In the genomic region with DNA sequence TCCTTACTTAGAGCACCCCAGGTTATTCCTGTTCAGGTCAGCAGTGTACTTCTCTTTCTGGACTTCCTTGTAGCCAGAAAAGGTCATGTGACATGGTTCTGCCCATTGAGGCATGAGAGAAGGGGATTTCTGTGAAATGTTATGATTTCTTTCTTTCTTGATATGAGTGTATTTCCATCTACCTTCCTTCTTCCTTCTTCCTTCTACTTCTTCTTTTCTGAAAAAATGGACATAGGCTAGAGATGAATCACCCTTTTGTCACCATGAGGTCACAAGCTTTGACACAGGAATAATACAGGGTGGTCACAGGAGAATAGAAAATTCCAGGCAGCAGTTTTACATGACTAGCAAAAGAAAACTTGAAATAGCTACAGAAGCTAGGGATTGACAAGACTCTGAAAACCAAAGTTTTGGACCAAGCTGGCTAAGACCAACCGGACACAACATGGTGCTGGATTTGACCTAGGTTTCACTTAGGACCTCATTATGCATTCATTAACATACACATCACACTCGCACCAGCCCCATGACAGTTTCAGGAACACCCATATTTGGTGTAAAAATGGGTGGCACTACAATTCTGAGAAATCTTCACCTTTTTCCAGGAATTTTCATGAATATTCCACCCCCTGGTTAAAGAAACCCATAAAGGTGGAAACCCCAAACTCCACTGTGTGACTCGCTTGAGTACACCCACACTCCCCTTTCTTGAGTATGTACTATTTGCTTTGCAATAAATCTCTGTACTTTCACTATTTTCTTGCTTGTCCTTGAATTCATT, we compare ENCODE assay signal across 12 cellular contexts. TPM values are rescaled to one million over a fixed set of nuclear protein-coding genes. Genes with fewer than 3 reads are reported as not detected.
DNase-seq lines count a peak whose midpoint lies in the region; ATAC-seq, FAIRE-seq and TF ChIP-seq lines count a peak whose summit lies in the region.
"Had no signal": no experiment of that assay in that cellular context is flagged by ENCODE, and none has a peak within 500 bp of the region (broad histone marks: within the 10 kb centered on the region; RNA-seq: fewer than 3 reads in every experiment).

No MANE protein-coding gene starts in this region.

- peaks cover 5% of the 10 kb centered on the region for H3K36me3 Mint-ChIP-seq in dendritic cell treated with granulocyte-macrophage colony-stimulating factor and Interleukin-4, amounts not matched to agents 40 ng/mL and 50 ng/mL, for 4 days (ENCODE audit: low read depth)

- peaks cover 18% of the 10 kb centered on the region for H3K9me3 Mint-ChIP-seq in dendritic cell treated with granulocyte-macrophage colony-stimulating factor and Interleukin-4, amounts not matched to agents 40 ng/mL and 50 ng/mL, for 4 days

- TF ChIP-seq POLR2A in GM12892 (IDR thresholded peaks at IDR 0.05; ENCODE audit: low read depth, low read length), result no peak

- no peak for DNase-seq in GM12892 (ENCODE audit: insufficient read length)
- peak; percentile 65 for DNase-seq in GM20000 (ENCODE audit: low spot score)
- DNase-seq in left cardiac atrium, result no peak
- DNase-seq in COLO668 (lab: John Stamatoyannopoulos, UW; ENCODE audit: unreplicated experiment), result no peak
- DNase-seq in activated CD8-positive, alpha-beta memory T cell treated with anti-CD3 and anti-CD28 coated beads, Interleukin-2, amount 50 U/mL, for 48 hours, result no peak
- no peak for DNase-seq in globus pallidus (ENCODE audit: low spot score)
- DNase-seq: immature natural killer cell; stimulated activated naive CD4-positive, alpha-beta T cell treated with Interleukin-2 at 50 U/mL for 16 hours had no signal

- H3K27ac Mint-ChIP-seq in dendritic cell treated with granulocyte-macrophage colony-stimulating factor and Interleukin-4, amounts not matched to agents 40 ng/mL and 50 ng/mL, for 4 days, result peak overlapping the region; percentile 71
- H3K27ac Mint-ChIP-seq: immature natural killer cell had no signal

- intact Hi-C loops in dendritic cell treated with granulocyte-macrophage colony-stimulating factor and Interleukin-4, amounts not matched to agents 40 ng/mL and 50 ng/mL, for 4 days (cut with micrococcal nuclease), result no loop called here
- intact Hi-C loops in left cardiac atrium (cut with DNase I), result no loop called here

- H3K27me3 Mint-ChIP-seq in dendritic cell treated with granulocyte-macrophage colony-stimulating factor and Interleukin-4, amounts not matched to agents 40 ng/mL and 50 ng/mL, for 4 days, result peaks cover 46% of the 10 kb centered on the region

- H3K4me1 Mint-ChIP-seq in dendritic cell treated with granulocyte-macrophage colony-stimulating factor and Interleukin-4, amounts not matched to agents 40 ng/mL and 50 ng/mL, for 4 days (ENCODE audit: low read depth), result peaks cover 28% of the 10 kb centered on the region
- H3K4me1 Mint-ChIP-seq: immature natural killer cell had no signal

- no peak overlapping the region for H3K4me3 Mint-ChIP-seq in dendritic cell treated with granulocyte-macrophage colony-stimulating factor and Interleukin-4, amounts not matched to agents 40 ng/mL and 50 ng/mL, for 4 days
- H3K4me3 Mint-ChIP-seq: immature natural killer cell had no signal

- no peak for TF ChIP-seq CTCF in GM20000 (IDR thresholded peaks at IDR 0.05; ENCODE audit: extremely low read depth, missing control alignments)

- ATAC-seq in HG03442 (IDR thresholded peaks at IDR 0.05; ENCODE audit: unreplicated experiment) (peak; percentile 72), left cardiac atrium (no peak)

- FAIRE-seq in GM12892 (lab: Jason Lieb, UNC), result peak; percentile 94

RNA-seq across cellular contexts. Expression of a gene that starts 21.2 kb away (rescaled TPM):
- 0.17 TPM for polyA plus RNA-seq in GM12892 (2012; ENCODE audit: missing spikeins)
- total RNA-seq in left cardiac atrium, result 1 to 10 TPM; 5.6 to 5.9 TPM
- polyA plus RNA-seq: immature natural killer cell had no signal

RNA-seq across cellular contexts. Expression of a gene that starts 27.6 kb away (rescaled TPM):
- polyA plus RNA-seq in GM12892 (2012; ENCODE audit: missing spikeins), result 0.40 TPM
- under 1 TPM; 0.26 to 0.38 TPM for total RNA-seq in left cardiac atrium
- total RNA-seq: activated CD8-positive, alpha-beta memory T cell treated with anti-CD3 and anti-CD28 coated beads for 36 hours; dermis microvascular lymphatic vessel endothelial cell had no signal
- polyA plus RNA-seq: immature natural killer cell had no signal
